ENCODE assay signal across 13 cellular contexts in the genomic region with DNA sequence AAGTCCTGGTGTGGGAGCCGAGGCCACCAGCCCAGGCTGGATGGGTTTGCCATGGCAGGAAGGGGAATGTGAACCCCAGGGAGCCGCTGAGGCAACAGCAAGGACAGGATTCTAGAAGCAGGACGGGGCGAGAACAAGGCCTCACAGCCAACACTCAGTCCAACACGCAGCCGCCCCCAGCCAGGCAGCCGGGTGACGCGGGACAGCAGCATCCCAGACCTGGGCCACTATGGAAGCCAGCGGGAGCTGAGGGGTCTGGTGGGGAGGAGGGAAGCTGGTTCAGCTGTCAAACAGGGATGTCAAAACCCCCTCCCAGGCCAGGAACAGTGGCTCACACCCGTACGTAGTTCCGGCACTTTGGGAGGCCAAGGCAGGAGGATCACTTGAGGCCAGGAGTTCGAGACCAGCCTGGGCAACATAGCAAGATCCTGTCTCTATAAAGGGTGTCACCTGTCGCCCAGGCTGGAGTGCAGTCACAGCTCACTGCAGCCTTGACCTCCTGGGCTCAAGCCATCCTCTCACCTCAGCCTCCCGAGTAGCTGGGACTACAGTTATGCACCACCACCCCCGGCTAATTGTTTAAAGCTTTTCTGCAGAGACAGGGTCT. TPM values are rescaled to one million over a fixed set of nuclear protein-coding genes. Genes with fewer than 3 reads are reported as not detected.
DNase-seq lines count a peak whose midpoint lies in the region; ATAC-seq and TF ChIP-seq lines count a peak whose summit lies in the region.
"Had no signal": no experiment of that assay in that cellular context is flagged by ENCODE, and none has a peak within 500 bp of the region (broad histone marks: within the 10 kb centered on the region; RNA-seq: fewer than 3 reads in every experiment).

No MANE protein-coding gene starts in this region.

- H3K27me3 Mint-ChIP-seq in GM23338 (ENCODE audit: insufficient read depth, low read depth, poor library complexity) (peaks cover 4% of the 10 kb centered on the region), neural crest cell (ENCODE audit: low read depth) (peaks cover 3% of the 10 kb centered on the region)

- H3K4me3 ChIP-seq in GM23338 (no peak overlapping the region), transverse colon (no peak overlapping the region), colonic mucosa (no peak overlapping the region)
- H3K4me3 ChIP-seq: A549 had no signal

- TF ChIP-seq CTCF in GM23338 (conservative IDR thresholded peaks at IDR 0.05; ENCODE audit: low read depth in 2 of 2) (no peak), RWPE1 (conservative IDR thresholded peaks at IDR 0.05; ENCODE audit: low read depth) (no peak), neural crest cell (conservative IDR thresholded peaks at IDR 0.05) (no peak), transverse colon (IDR thresholded peaks at IDR 0.05) (no peak), colonic mucosa (IDR thresholded peaks at IDR 0.05) (no peak)

- intact Hi-C loops in transverse colon (cut with DNase I; ENCODE audit: low total_unique reads) (no loop called here), colonic mucosa (cut with DNase I) (no loop called here)

- no peak overlapping the region for H3K4me3 Mint-ChIP-seq in GM23338
- H3K4me3 Mint-ChIP-seq in neural crest cell: peak overlapping the region; percentile 15

- in situ Hi-C loops in transverse colon (cut with MboI; ENCODE audit: low pct_ligation_motif_present in 1 of 4, low pct_unique_long_range_greater_than_20kb in 1 of 4, low sequenced_read_pairs in 3 of 4): no loop called here

- CTCF ChIA-PET in RWPE1 (lab: Yijun Ruan, JAX): interaction anchor here (0.6 kb wide), 1 partner anchor 84 kb away, joined by 3 read pairs; no protein-coding TSS in a partner anchor

- H3K27ac Mint-ChIP-seq in GM23338 (peak overlapping the region; percentile 56; the same call in 1 of the 2 replicates), neural crest cell (ENCODE audit: unreplicated experiment) (no peak overlapping the region)

- 80 to 90% methylated on average over 1 to 17 of the region's 17 CpGs for WGBS in transverse colon (ENCODE audit: low coverage in 1 of 2), 2 donors

- H3K4me1 Mint-ChIP-seq in GM23338: peaks cover 2% of the 10 kb centered on the region; the same call in 2 of the 3 replicates
- H3K4me1 Mint-ChIP-seq in neural crest cell: peaks cover 6% of the 10 kb centered on the region

- H3K4me1 ChIP-seq in GM23338 (ENCODE audit: insufficient read depth): no peaks in the 10 kb centered on the region
- H3K4me1 ChIP-seq in transverse colon: peaks cover 3 to 6% (median 4%) of the 10 kb centered on the region in 4 donors
- no peaks in the 10 kb centered on the region for H3K4me1 ChIP-seq in colonic mucosa
- H3K4me1 ChIP-seq: A549, BE2C had no signal

- H4K20me1 ChIP-seq in GM23338 (replicated peaks; ENCODE audit: insufficient read depth): peaks cover 55% of the 10 kb centered on the region

- DNase-seq in GM23338 (ENCODE audit: low spot score) (no peak), RWPE1 (ENCODE audit: low spot score) (no peak), neural crest cell (ENCODE audit: low read depth, low spot score) (no peak), middle frontal gyrus (ENCODE audit: extremely low spot score, low spot score) (no peak), NCI-H1092 (lab: John Stamatoyannopoulos, UW) (no peak), transverse colon (no peak), colonic mucosa (no peak)
- DNase-seq: BE2C, DMS 273 treated with DMSO at 0.1 percent for 48 hours had no signal

- H3K9me3 ChIP-seq in transverse colon (no peaks in the 10 kb centered on the region), colonic mucosa (no peaks in the 10 kb centered on the region)
- H3K9me3 ChIP-seq: A549, BE2C had no signal

- H3K36me3 ChIP-seq in GM23338 (ENCODE audit: insufficient read depth) (peaks cover 3% of the 10 kb centered on the region; the same call in 1 of the 2 replicates), transverse colon (peaks cover 0 to 3% (median 0%) of the 10 kb centered on the region in 4 donors), colonic mucosa (no peaks in the 10 kb centered on the region)

- no peak for ATAC-seq in GM23338
- ATAC-seq: A549 had no signal

- H3K27ac ChIP-seq in GM23338 (ENCODE audit: low read depth) (0 out of 2 replicates have a peak overlapping the region, but pooled peaks have one; percentile 45), RWPE1 (peak overlapping the region; percentile 35), transverse colon (no peak overlapping the region), colonic mucosa (no peak overlapping the region)
- H3K27ac ChIP-seq: A549 had no signal

- no peak for TF ChIP-seq EP300 in transverse colon (IDR thresholded peaks at IDR 0.05; ENCODE audit: low read depth)

- POLR2A ChIA-PET in RWPE1 (lab: Yijun Ruan, JAX; ENCODE audit: low non-redundant PET): interaction anchor here (0.6 kb wide), 1 partner anchor 70 kb away, joined by 3 read pairs; the partner anchor contains the start of gene REEP6

- H3K79me2 ChIP-seq in GM23338 (replicated peaks; ENCODE audit: insufficient read depth): peaks cover 81% of the 10 kb centered on the region

- no peak for TF ChIP-seq POLR2A in transverse colon (IDR thresholded peaks at IDR 0.05)

- H3K9ac ChIP-seq in colonic mucosa (ENCODE audit: low read depth in 2 of 2, low read length in 2 of 2): no peak overlapping the region

- H3K36me3 Mint-ChIP-seq in GM23338 (ENCODE audit: low read depth) (peaks cover 30% of the 10 kb centered on the region; the same call in 2 of the 3 replicates), neural crest cell (ENCODE audit: low read depth) (peaks cover 6% of the 10 kb centered on the region)

- no peaks in the 10 kb centered on the region for H3K27me3 ChIP-seq in GM23338 (ENCODE audit: insufficient read depth)
- no peaks in the 10 kb centered on the region for H3K27me3 ChIP-seq in transverse colon
- no peaks in the 10 kb centered on the region for H3K27me3 ChIP-seq in colonic mucosa
- H3K27me3 ChIP-seq: BE2C had no signal

- H3F3A ChIP-seq in GM23338 (replicated peaks; ENCODE audit: low read depth): no peaks in the 10 kb centered on the region

- no peak overlapping the region for H3K4me2 ChIP-seq in GM23338
- H3K4me2 ChIP-seq: A549 had no signal

- H2AFZ ChIP-seq in GM23338: no peak overlapping the region

- no peaks in the 10 kb centered on the region; the same call in 2 of the 3 replicates for H3K9me3 Mint-ChIP-seq in GM23338
- no peaks in the 10 kb centered on the region for H3K9me3 Mint-ChIP-seq in neural crest cell

- H3K9me2 ChIP-seq in GM23338 (ENCODE audit: insufficient read depth): no peaks in the 10 kb centered on the region

TF ChIP-seq in GM23338, 12 proteins besides CTCF, POLR2A, EP300 and RAD21:
- TF ChIP-seq ZNF114 (CRISPR knock-in tag; IDR thresholded peaks at IDR 0.05) (no peak), ZNF331 (CRISPR knock-in tag; IDR thresholded peaks at IDR 0.05; ENCODE audit: low read depth) (no peak)
- TF ChIP-seq, protein P1, sequence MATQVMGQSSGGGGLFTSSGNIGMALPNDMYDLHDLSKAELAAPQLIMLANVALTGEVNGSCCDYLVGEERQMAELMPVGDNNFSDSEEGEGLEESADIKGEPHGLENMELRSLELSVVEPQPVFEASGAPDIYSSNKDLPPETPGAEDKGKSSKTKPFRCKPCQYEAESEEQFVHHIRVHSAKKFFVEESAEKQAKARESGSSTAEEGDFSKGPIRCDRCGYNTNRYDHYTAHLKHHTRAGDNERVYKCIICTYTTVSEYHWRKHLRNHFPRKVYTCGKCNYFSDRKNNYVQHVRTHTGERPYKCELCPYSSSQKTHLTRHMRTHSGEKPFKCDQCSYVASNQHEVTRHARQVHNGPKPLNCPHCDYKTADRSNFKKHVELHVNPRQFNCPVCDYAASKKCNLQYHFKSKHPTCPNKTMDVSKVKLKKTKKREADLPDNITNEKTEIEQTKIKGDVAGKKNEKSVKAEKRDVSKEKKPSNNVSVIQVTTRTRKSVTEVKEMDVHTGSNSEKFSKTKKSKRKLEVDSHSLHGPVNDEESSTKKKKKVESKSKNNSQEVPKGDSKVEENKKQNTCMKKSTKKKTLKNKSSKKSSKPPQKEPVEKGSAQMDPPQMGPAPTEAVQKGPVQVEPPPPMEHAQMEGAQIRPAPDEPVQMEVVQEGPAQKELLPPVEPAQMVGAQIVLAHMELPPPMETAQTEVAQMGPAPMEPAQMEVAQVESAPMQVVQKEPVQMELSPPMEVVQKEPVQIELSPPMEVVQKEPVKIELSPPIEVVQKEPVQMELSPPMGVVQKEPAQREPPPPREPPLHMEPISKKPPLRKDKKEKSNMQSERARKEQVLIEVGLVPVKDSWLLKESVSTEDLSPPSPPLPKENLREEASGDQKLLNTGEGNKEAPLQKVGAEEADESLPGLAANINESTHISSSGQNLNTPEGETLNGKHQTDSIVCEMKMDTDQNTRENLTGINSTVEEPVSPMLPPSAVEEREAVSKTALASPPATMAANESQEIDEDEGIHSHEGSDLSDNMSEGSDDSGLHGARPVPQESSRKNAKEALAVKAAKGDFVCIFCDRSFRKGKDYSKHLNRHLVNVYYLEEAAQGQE (IDR thresholded peaks at IDR 0.05; ENCODE audit: unreplicated experiment): no peak

RNA-seq across cellular contexts. Expression of gene MEX3D, which starts 6.8 kb away (rescaled TPM):
- 78.1 and 94.9 TPM in 2 replicates for total RNA-seq in GM23338 (2014; rRNA removed; shearing (Covaris generic))
- polyA plus RNA-seq in GM23338 (2016; fragmentation: Nextera tagmentation; extraction: Ambion mirVana): 12.4 and 12.5 TPM in 2 replicates
- total RNA-seq in neural crest cell (102 and 103 TPM in 2 replicates), transverse colon (100 to 1,000 TPM in 1 of 4 donors, 10 to 100 TPM in 3; 20.8 to 100 (median 27.8) TPM), colonic mucosa (10 to 100 TPM; 31.9 to 54.3 TPM)

RNA-seq across cellular contexts. Expression of gene MBD3, which starts 31.3 kb away (rescaled TPM):
- 103 and 118 TPM in 2 replicates for total RNA-seq in GM23338 (2014; rRNA removed; shearing (Covaris generic))
- 27.6 and 28.5 TPM in 2 replicates for polyA plus RNA-seq in GM23338 (2016; fragmentation: Nextera tagmentation; extraction: Ambion mirVana)
- total RNA-seq in neural crest cell (157 and 168 TPM in 2 replicates), transverse colon (100 to 1,000 TPM in 1 of 4 donors, 10 to 100 TPM in 3; 61.4 to 121 (median 68.7) TPM), colonic mucosa (100 to 1,000 TPM in 1 of 2 donors, 10 to 100 TPM in 1; 44.9 to 109 TPM)

RNA-seq across cellular contexts. Expression of gene PLK5, which starts 37.5 kb away (rescaled TPM):
- total RNA-seq in GM23338 (2014; rRNA removed; shearing (Covaris generic)): 0.23 and 1.2 TPM in 2 replicates
- 0.97 and 1.4 TPM in 2 replicates for polyA plus RNA-seq in GM23338 (2016; fragmentation: Nextera tagmentation; extraction: Ambion mirVana)
- not detected in 2 replicates for total RNA-seq in neural crest cell
- total RNA-seq in transverse colon: not detected
- total RNA-seq in colonic mucosa: not detected
- total RNA-seq: Daoy, HT1080 had no signal
- polyA plus RNA-seq: A549, AG04450 had no signal

RNA-seq across cellular contexts. Expression of gene UQCR11, which starts 43.9 kb away (rescaled TPM):
- 35.3 and 46.4 TPM in 2 replicates for total RNA-seq in GM23338 (2014; rRNA removed; shearing (Covaris generic))
- polyA plus RNA-seq in GM23338 (2016; fragmentation: Nextera tagmentation; extraction: Ambion mirVana): 413 and 414 TPM in 2 replicates
- total RNA-seq in neural crest cell (149 and 165 TPM in 2 replicates), transverse colon (100 to 1,000 TPM in 1 of 4 donors, 10 to 100 TPM in 3; 19.9 to 120 (median 60.8) TPM), colonic mucosa (100 to 1,000 TPM; 325 to 336 TPM)

RNA-seq across cellular contexts. Expression of gene ADAMTSL5, which starts 48.5 kb away (rescaled TPM):
- total RNA-seq in GM23338 (2014; rRNA removed; shearing (Covaris generic)): 0.10 TPM in 1 of 2 replicates, not detected in the other
- polyA plus RNA-seq in GM23338 (2016; fragmentation: Nextera tagmentation; extraction: Ambion mirVana): 0.70 and 0.97 TPM in 2 replicates
- total RNA-seq in neural crest cell: not detected in 2 replicates
- total RNA-seq in transverse colon: 1 to 10 TPM in 3 of 4 donors, not detected in 1; 2.6 to 3.7 (median 2.7) TPM
- 1 to 10 TPM; 2.2 to 7.3 TPM for total RNA-seq in colonic mucosa

Comparison
In these comparisons a context has a peak if more than half of its experiments do, and no peak if none do; other contexts are left out.
1. H3K27ac ChIP-seq: peak in GM23338 (single experiment) and RWPE1 (single experiment); none in transverse colon (0 of 4) and colonic mucosa (single experiment).